In genomic region chr4:167379433-167379832, GRCh38 we compare ENCODE assay signal across 27 cellular contexts.
"Had no signal": no experiment of that assay in that cellular context is flagged by ENCODE, and none has a peak within 500 bp of the region (broad histone marks: within the 10 kb centered on the region; RNA-seq: fewer than 3 reads in every experiment).

No MANE protein-coding gene starts in this region.

- H3K4me3 ChIP-seq: neural progenitor cell, ovary, psoas muscle, right lobe of liver, sigmoid colon, stomach, thoracic aorta, thyroid gland, tibial nerve, upper lobe of left lung, vagina had no signal

- H3K27me3 Mint-ChIP-seq: stimulated activated naive B cell treated with anti-CD40 and anti-IgM and Interleukin-4, amounts not matched to agents 10 μg/mL and 1 μg/mL and 100 μg/mL, for 72 hours; stimulated activated naive CD8-positive, alpha-beta T cell treated with anti-CD3 and anti-CD28 coated beads, Interleukin-15, Interleukin-2, amounts not matched to agents 100 ng/mL and 50 ng/mL, for 24 hours had no signal

- H3K9me3 Mint-ChIP-seq: nephron, neural progenitor cell had no signal

- H3K36me3 Mint-ChIP-seq: natural killer cell; neural progenitor cell; stimulated activated effector memory CD8-positive, alpha-beta T cell treated with anti-CD3 and anti-CD28 coated beads, Interleukin-12 subunit alpha, Interleukin-12 subunit beta, amount 100 ng/mL, for 72 hours; stimulated activated naive B cell treated with anti-CD40 and anti-IgM and Interleukin-4, amounts not matched to agents 10 μg/mL and 1 μg/mL and 100 μg/mL, for 72 hours had no signal

- DNase-seq: natural killer cell; occipital lobe; ovary; posterior cingulate gyrus; psoas muscle; right cardiac atrium; right lobe of liver; sigmoid colon; small intestine; stimulated activated CD4-positive, alpha-beta T cell treated with anti-CD3 and anti-CD28 coated beads, Interleukin-15, amount 100 ng/mL, for 24 hours; stimulated activated CD4-positive, alpha-beta T cell treated with anti-CD3 and anti-CD28 coated beads, Interleukin-2, amount 100 ng/mL, for 24 hours; stimulated activated CD4-positive, alpha-beta T cell treated with anti-CD3 and anti-CD28 coated beads, Interleukin-2, amount 100 ng/mL, for 48 hours; stimulated activated CD4-positive, alpha-beta T cell treated with anti-CD3 and anti-CD28 coated beads, Interleukin-4, amount 100 ng/mL, for 24 hours; stimulated activated naive B cell treated with anti-CD40 and anti-IgM and Interleukin-4, amounts not matched to agents 10 μg/mL and 1 μg/mL and 100 μg/mL, for 72 hours; stimulated activated naive CD4-positive, alpha-beta T cell treated with Interleukin-2 at 50 U/mL for 16 hours; stomach; thyroid gland; trophoblast cell had no signal

- H3K4me3 Mint-ChIP-seq: natural killer cell; nephron; neural progenitor cell; stimulated activated effector memory CD8-positive, alpha-beta T cell treated with anti-CD3 and anti-CD28 coated beads, Interleukin-12 subunit alpha, Interleukin-12 subunit beta, amount 100 ng/mL, for 72 hours; stimulated activated naive B cell treated with anti-CD40 and anti-IgM and Interleukin-4, amounts not matched to agents 10 μg/mL and 1 μg/mL and 100 μg/mL, for 72 hours; stimulated activated naive CD8-positive, alpha-beta T cell treated with anti-CD3 and anti-CD28 coated beads, Interleukin-15, Interleukin-2, amounts not matched to agents 100 ng/mL and 50 ng/mL, for 24 hours had no signal

- H3K4me1 Mint-ChIP-seq: natural killer cell; nephron; stimulated activated effector memory CD8-positive, alpha-beta T cell treated with anti-CD3 and anti-CD28 coated beads, Interleukin-12 subunit alpha, Interleukin-12 subunit beta, amount 100 ng/mL, for 72 hours; stimulated activated naive B cell treated with anti-CD40 and anti-IgM and Interleukin-4, amounts not matched to agents 10 μg/mL and 1 μg/mL and 100 μg/mL, for 72 hours had no signal

- H3K27ac ChIP-seq: neural progenitor cell, ovary, parathyroid adenoma, psoas muscle, right lobe of liver, sigmoid colon, stomach, thoracic aorta, thyroid gland, tibial nerve, upper lobe of left lung, vagina had no signal

- ATAC-seq: natural killer cell; psoas muscle; right cardiac atrium; right lobe of liver; stimulated activated effector memory CD8-positive, alpha-beta T cell treated with anti-CD3 and anti-CD28 coated beads, Interleukin-12 subunit alpha, Interleukin-12 subunit beta, amount 100 ng/mL, for 72 hours; stimulated activated naive B cell treated with anti-CD40 and anti-IgM and Interleukin-4, amounts not matched to agents 10 μg/mL and 1 μg/mL and 100 μg/mL, for 72 hours had no signal
